ENCODE assay signal across 8 cellular contexts in the genomic region with DNA sequence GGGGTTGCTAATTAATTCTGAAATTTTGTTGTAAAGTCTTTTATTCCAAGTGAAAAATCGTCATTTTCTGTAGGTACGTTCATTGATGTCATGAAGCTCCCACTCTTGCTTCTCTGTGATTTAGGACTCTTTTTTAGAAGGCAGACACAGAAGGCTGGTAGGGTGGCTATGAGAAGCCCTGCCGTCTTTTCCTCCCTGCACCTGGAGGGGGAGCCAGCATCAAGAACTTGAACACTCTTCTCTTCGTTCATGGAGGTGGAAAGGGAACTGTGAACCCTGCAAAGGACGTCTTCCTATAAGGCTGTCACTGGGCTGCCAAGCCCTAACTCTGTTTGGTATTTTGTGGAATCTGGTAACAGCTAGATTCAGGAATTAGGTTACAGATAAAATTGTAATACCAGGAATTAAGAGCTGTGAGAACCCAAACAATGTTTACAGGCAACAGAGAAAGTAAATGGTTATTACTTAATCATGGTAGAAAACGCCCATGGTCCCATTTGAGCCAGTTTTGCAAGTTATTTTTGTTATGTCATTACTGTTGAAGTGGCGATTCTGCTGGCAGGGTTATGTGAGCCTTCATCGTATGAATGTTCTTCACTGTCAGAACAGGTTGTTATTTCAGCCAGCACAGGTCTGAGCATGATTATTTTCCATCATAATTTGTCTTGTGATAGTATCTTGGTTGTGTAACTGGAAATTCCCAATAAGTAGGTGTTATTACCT.
DNase-seq lines count a peak whose midpoint lies in the region; ATAC-seq, FAIRE-seq and TF ChIP-seq lines count a peak whose summit lies in the region.

No MANE protein-coding gene starts in this region.

- intact Hi-C loops in GM12878 (cut with micrococcal nuclease; ENCODE audit: unreplicated experiment) = loop anchor here (1.0 to 10.0 kb wide), 2 partner anchors 108 to 338 kb away; no protein-coding TSS in a partner anchor
- intact Hi-C loops in HepG2 (cut with micrococcal nuclease; ENCODE audit: unreplicated experiment) = loop anchor here (1.0 kb wide), 3 partner anchors 26 to 108 kb away; no protein-coding TSS in a partner anchor

- H3K4me2 ChIP-seq in GM12878 (ENCODE audit: control insufficient read depth, insufficient read depth) = no peak overlapping the region
- no peak overlapping the region for H3K4me2 ChIP-seq in HepG2 (ENCODE audit: low read depth, low read length)

- CTCF ChIA-PET in GM12878 (lab: Yijun Ruan, JAX) = interaction anchor here (0.6 to 6.0 kb wide), 6 partner anchors 84 to 578 kb away, joined by 3 to 73 read pairs (median 4); no protein-coding TSS in a partner anchor
- CTCF ChIA-PET in HepG2 (lab: Yijun Ruan, JAX; ENCODE audit: low intra/inter-chr PET ratio, low total read pairs) = interaction anchor here (1.3 to 2.2 kb wide), 2 partner anchors 91 to 109 kb away, joined by 4 to 11 read pairs; no protein-coding TSS in a partner anchor

- peaks cover 2% of the 10 kb centered on the region for H3K4me1 ChIP-seq in NT2/D1 (ENCODE audit: insufficient read depth, insufficient read length)
- H3K4me1 ChIP-seq in GM12878 (ENCODE audit: control insufficient read depth, insufficient read depth, low read length) = no peaks in the 10 kb centered on the region
- H3K4me1 ChIP-seq in HepG2 (ENCODE audit: insufficient read depth, low read length) = no peaks in the 10 kb centered on the region

- H3K9ac ChIP-seq in NT2/D1 (ENCODE audit: insufficient read length, low read depth) (no peak overlapping the region), GM12878 (ENCODE audit: control insufficient read depth, insufficient read depth, low read length) (no peak overlapping the region), HepG2 (ENCODE audit: insufficient read depth, low read depth, low read length) (no peak overlapping the region)

- peak; percentile 62 for FAIRE-seq in GM12878 (lab: Jason Lieb, UNC)
- peak; percentile 92 for FAIRE-seq in HepG2 (lab: Jason Lieb, UNC)

- TF ChIP-seq POLR2A in GM12878 (IDR thresholded peaks at IDR 0.05; ENCODE audit: low read depth, low read length) (no peak), HepG2 (IDR thresholded peaks at IDR 0.05; ENCODE audit: insufficient read depth in 1 of 2, low read depth in 2 of 2, low read length in 2 of 2) (no peak)

- H3K4me3 ChIP-seq in NT2/D1 (ENCODE audit: insufficient read length, low read depth) (no peak overlapping the region), GM12878 (no peak overlapping the region), HepG2 (replicated peaks in 1 of 3; ENCODE audit: insufficient read depth in 1 of 3, low read depth in 2 of 3, low read length in 3 of 3) (no peak overlapping the region)

- H3K27ac ChIP-seq in GM12878 (ENCODE audit: control insufficient read depth, insufficient read depth) (no peak overlapping the region), HepG2 (ENCODE audit: extremely low read length, insufficient read depth, low read length) (no peak overlapping the region)

- H4K20me1 ChIP-seq in GM12878 (ENCODE audit: control insufficient read depth, insufficient read depth) = no peaks in the 10 kb centered on the region
- no peaks in the 10 kb centered on the region for H4K20me1 ChIP-seq in HepG2 (ENCODE audit: insufficient read depth, low read length)

- RAD21 ChIA-PET in GM12878 (lab: Charles Lee; ENCODE audit: unreplicated experiment) = interaction anchor here (1.2 to 1.3 kb wide), 2 partner anchors 85 to 113 kb away, joined by 4 to 9 read pairs; no protein-coding TSS in a partner anchor

- WGBS in GM12878 (ENCODE audit: insufficient coverage, insufficient replicate concordance, low lambda C conversion rate, missing lambda C conversion rate) = 15% methylated on average over 8 of the region's 8 CpGs
- 18% methylated on average over 8 of the region's 8 CpGs for WGBS in HepG2 (ENCODE audit: low lambda C conversion rate)

- H3K9me3 ChIP-seq in NT2/D1 (ENCODE audit: insufficient read depth, low read length) (no peaks in the 10 kb centered on the region), GM12878 (replicated peaks; ENCODE audit: control insufficient read depth, insufficient read depth, low read length) (no peaks in the 10 kb centered on the region), HepG2 (ENCODE audit: low read length) (no peaks in the 10 kb centered on the region)

- H3K79me2 ChIP-seq in GM12878 (ENCODE audit: control insufficient read depth, insufficient read depth, low read length) (no peaks in the 10 kb centered on the region), HepG2 (ENCODE audit: insufficient read depth, low read length) (no peaks in the 10 kb centered on the region)

- H3K36me3 ChIP-seq in NT2/D1 (ENCODE audit: insufficient read depth, insufficient read length, low read length) (peaks cover 5% of the 10 kb centered on the region), GM12878 (ENCODE audit: control insufficient read depth in 2 of 2, insufficient read depth in 2 of 2, low read length in 1 of 2) (no peaks in the 10 kb centered on the region), HepG2 (replicated peaks in 1 of 2; ENCODE audit: control insufficient read depth in 1 of 2, insufficient read depth in 2 of 2, low read length in 2 of 2) (no peaks in the 10 kb centered on the region)

- in situ Hi-C loops in GM12878 (cut with MboI) = loop anchor here (5.0 kb wide), 1 partner anchor 111 kb away; no protein-coding TSS in a partner anchor
- in situ Hi-C loops in HepG2 (cut with HindIII; ENCODE audit: extremely low pct_ligation_motif_present, low pct_unique_long_range_greater_than_20kb) = loop anchor here (10.0 kb wide), 1 partner anchor 108 kb away; no protein-coding TSS in a partner anchor

- TF ChIP-seq EP300 in GM12878 (IDR thresholded peaks at IDR 0.05; ENCODE audit: borderline replicate concordance in 1 of 2, control insufficient read depth in 1 of 2, low read depth in 2 of 2, low read length in 2 of 2) = no peak
- TF ChIP-seq EP300 in HepG2 (IDR thresholded peaks at IDR 0.05; ENCODE audit: low read depth in 2 of 2, low read length in 2 of 2) = no peak
- TF ChIP-seq EP300 in HepG2 (CRISPR knock-in tag; IDR thresholded peaks at IDR 0.05; ENCODE audit: borderline replicate concordance) = no peak

- no TSS peak for BruUV-seq in GM12878 (replicated peaks; lab: Mats Ljungman, UMichigan)
- no TSS peak for BruUV-seq in HepG2 (replicated peaks; lab: Mats Ljungman, UMichigan)

- H3K27me3 ChIP-seq in NT2/D1 (ENCODE audit: insufficient read depth, insufficient read length) = no peaks in the 10 kb centered on the region
- no peaks in the 10 kb centered on the region for H3K27me3 ChIP-seq in GM12878 (replicated peaks in 1 of 2; ENCODE audit: control insufficient read depth in 2 of 2, insufficient read depth in 2 of 2, low read length in 1 of 2)
- H3K27me3 ChIP-seq in HepG2 (ENCODE audit: control insufficient read depth in 1 of 2, insufficient read depth in 2 of 2, low read length in 2 of 2) = no peaks in the 10 kb centered on the region

- POLR2A ChIA-PET in GM12878 (lab: Charles Lee) (interaction anchor here (0.6 kb wide), 1 partner anchor 149 kb away, joined by 5 read pairs; no protein-coding TSS in a partner anchor), HepG2 (lab: Yijun Ruan, JAX) (no interaction called here)

- TF ChIP-seq CTCF in GM12878 (IDR thresholded peaks at IDR 0.05 in 2 of 3, conservative IDR thresholded peaks at IDR 0.05 in 1 of 3; ENCODE audit: control insufficient read depth in 2 of 3, extremely low read depth in 1 of 3, insufficient read depth in 1 of 3, low read depth in 3 of 3, low read length in 3 of 3) (peak; percentile 74 to 87 (median 82)), HepG2 (CRISPR knock-in tag; IDR thresholded peaks at IDR 0.05) (peak; percentile 87)

- DNase-seq in SIG-M5 treated with dmso at 0.1 percent for 504 hours (lab: John Stamatoyannopoulos, UW; ENCODE audit: unreplicated experiment) = peak; percentile 57
- DNase-seq in SIG-M5 (lab: John Stamatoyannopoulos, UW) = no peak
- peak; percentile 54 for DNase-seq in NT2/D1 (ENCODE audit: low read depth, low spot score)
- DNase-seq in GM12878 (ENCODE audit: low read depth, low spot score) = peak; percentile 31
- DNase-seq in HepG2 (ENCODE audit: low spot score) = peak; percentile 62
- peak; percentile 45 for DNase-seq in ureter (ENCODE audit: low spot score)

- ATAC-seq in GM21526 (IDR thresholded peaks at IDR 0.05; ENCODE audit: low FRiP score, unreplicated experiment) (peak; percentile 95), HG03571 (IDR thresholded peaks at IDR 0.05; ENCODE audit: unreplicated experiment) (peak; percentile 94), GM12878 (peak; percentile 99), HepG2 (peak; percentile 100)

- peak; percentile 81 for TF ChIP-seq RAD21 in GM12878 (IDR thresholded peaks at IDR 0.05; ENCODE audit: insufficient read depth, low read depth, low read length)
- TF ChIP-seq RAD21 in HepG2 (CRISPR knock-in tag; IDR thresholded peaks at IDR 0.05) = peak; percentile 68

- H2AFZ ChIP-seq in GM12878 (ENCODE audit: control insufficient read depth, low read depth, low read length) (no peak overlapping the region), HepG2 (ENCODE audit: low read length) (no peak overlapping the region)

- SMC1A ChIA-PET in GM12878 (lab: Charles Lee; ENCODE audit: uncharacterized antibody, unreplicated experiment) = interaction anchor here (1.0 to 2.5 kb wide), 7 partner anchors 8 to 176 kb away, joined by 3 to 18 read pairs (median 3); no protein-coding TSS in a partner anchor

TF ChIP-seq in GM12878, 131 proteins besides CTCF, POLR2A, EP300 and RAD21 (continues in another document):
- TF ChIP-seq, protein P1, sequence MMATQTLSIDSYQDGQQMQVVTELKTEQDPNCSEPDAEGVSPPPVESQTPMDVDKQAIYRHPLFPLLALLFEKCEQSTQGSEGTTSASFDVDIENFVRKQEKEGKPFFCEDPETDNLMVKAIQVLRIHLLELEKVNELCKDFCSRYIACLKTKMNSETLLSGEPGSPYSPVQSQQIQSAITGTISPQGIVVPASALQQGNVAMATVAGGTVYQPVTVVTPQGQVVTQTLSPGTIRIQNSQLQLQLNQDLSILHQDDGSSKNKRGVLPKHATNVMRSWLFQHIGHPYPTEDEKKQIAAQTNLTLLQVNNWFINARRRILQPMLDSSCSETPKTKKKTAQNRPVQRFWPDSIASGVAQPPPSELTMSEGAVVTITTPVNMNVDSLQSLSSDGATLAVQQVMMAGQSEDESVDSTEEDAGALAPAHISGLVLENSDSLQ (IDR thresholded peaks at IDR 0.05) = no peak

TF ChIP-seq in HepG2, 621 proteins besides CTCF, POLR2A, EP300 and RAD21 (continues in another document):
- TF ChIP-seq FIP1L1 (IDR thresholded peaks at IDR 0.05; ENCODE audit: borderline replicate concordance, insufficient read depth, low read depth, low read length) = no peak
- TF ChIP-seq ZMYM4 (CRISPR knock-in tag; IDR thresholded peaks at IDR 0.05) = 0 out of 2 replicates have a peak, but pooled peaks have one; percentile 21
- TF ChIP-seq ZNF333 (CRISPR knock-in tag; IDR thresholded peaks at IDR 0.05; ENCODE audit: borderline replicate concordance) = no peak
- 0 out of 2 replicates have a peak, but pooled peaks have one; percentile 51 for TF ChIP-seq SSRP1 (CRISPR knock-in tag; IDR thresholded peaks at IDR 0.05)
- TF ChIP-seq REXO4 (CRISPR knock-in tag; IDR thresholded peaks at IDR 0.05; ENCODE audit: borderline replicate concordance) = no peak
- 0 out of 2 replicates have a peak, but pooled peaks have one; percentile 27 for TF ChIP-seq MIER3 (CRISPR knock-in tag; IDR thresholded peaks at IDR 0.05; ENCODE audit: borderline replicate concordance)
- TF ChIP-seq ZNF546 (CRISPR knock-in tag; conservative IDR thresholded peaks at IDR 0.05) = no peak
